Comparison of ENCODE assay signal across 16 cellular contexts in genomic region chr14:68666899-68667298, GRCh38.
A peak's percentile ranks its signal among the peaks of the same experiment; 100 is the strongest.
DNase-seq lines count a peak whose midpoint lies in the region; ATAC-seq and TF ChIP-seq lines count a peak whose summit lies in the region.
"Had no signal": no experiment of that assay in that cellular context is flagged by ENCODE, and none has a peak within 500 bp of the region (broad histone marks: within the 10 kb centered on the region; RNA-seq: fewer than 3 reads in every experiment).

No MANE protein-coding gene starts in this region.

- no peaks in the 10 kb centered on the region for H3K36me3 ChIP-seq in colonic mucosa
- no peaks in the 10 kb centered on the region for H3K36me3 ChIP-seq in muscle layer of duodenum (ENCODE audit: control insufficient read depth in 1 of 2, insufficient read depth in 2 of 2, low read length in 2 of 2)
- H3K36me3 ChIP-seq in thoracic aorta, result no peaks in the 10 kb centered on the region
- no peaks in the 10 kb centered on the region for H3K36me3 ChIP-seq in CD4-positive, alpha-beta memory T cell (ENCODE audit: insufficient read depth, low read length)

- H3K4me1 Mint-ChIP-seq in CD4-positive, alpha-beta memory T cell, result peaks cover 26 to 44% (median 30%) of the 10 kb centered on the region in 4 donors

- TF ChIP-seq CTCF in colonic mucosa (IDR thresholded peaks at IDR 0.05) (no peak), thoracic aorta (IDR thresholded peaks at IDR 0.05) (no peak)

- peak; percentile 35 for DNase-seq in activated CD8-positive, alpha-beta memory T cell treated with anti-CD3 and anti-CD28 coated beads for 24 hours
- DNase-seq in activated CD8-positive, alpha-beta memory T cell treated with anti-CD3 and anti-CD28 coated beads, Interleukin-2, amount 50 U/mL, for 48 hours, result no peak
- no peak for DNase-seq in colonic mucosa
- DNase-seq in thoracic aorta (ENCODE audit: low spot score), result no peak
- no peak for DNase-seq in CD4-positive, alpha-beta memory T cell
- no peak for DNase-seq in substantia nigra (lab: John Stamatoyannopoulos, UW)
- DNase-seq: 8988T; activated naive CD8-positive, alpha-beta T cell treated with anti-CD3 and anti-CD28 coated beads for 36 hours; foreskin melanocyte; Karpas-422; NCI-H1417 treated with DMSO at 0.1 percent for 48 hours; NCI-H226; T-helper 17 cell had no signal

- intact Hi-C loops in colonic mucosa (cut with DNase I), result no loop called here
- intact Hi-C loops in CD4-positive, alpha-beta memory T cell (cut with micrococcal nuclease), result no loop called here

- no peak overlapping the region for H3K27ac Mint-ChIP-seq in CD4-positive, alpha-beta memory T cell
- H3K27ac Mint-ChIP-seq: activated naive CD8-positive, alpha-beta T cell treated with anti-CD3 and anti-CD28 coated beads for 36 hours had no signal

- H3K27ac ChIP-seq in colonic mucosa (peak overlapping the region; percentile 17), muscle layer of duodenum (ENCODE audit: low read length) (peak overlapping the region; percentile 79), thoracic aorta (peak overlapping the region; percentile 1 to 5), substantia nigra (ENCODE audit: low read depth, low read length, poor library complexity, severe bottlenecking) (no peak overlapping the region)
- no peak overlapping the region for H3K27ac ChIP-seq in CD4-positive, alpha-beta memory T cell (ENCODE audit: low read depth, low read length)
- H3K27ac ChIP-seq: C4-2B had no signal

- CTCF ChIA-PET in CD4-positive, alpha-beta memory T cell (lab: Charles Lee; ENCODE audit: partially characterized antibody), result no interaction called here

- no peaks in the 10 kb centered on the region for H3K36me3 Mint-ChIP-seq in CD4-positive, alpha-beta memory T cell

- ATAC-seq in thoracic aorta (ENCODE audit: insufficient number of reproducible peaks, low FRiP score, low read depth) (no peak), GM18519 (IDR thresholded peaks at IDR 0.05; ENCODE audit: low FRiP score, unreplicated experiment) (no peak)
- ATAC-seq: T-helper 17 cell had no signal

- H3K9me3 Mint-ChIP-seq in CD4-positive, alpha-beta memory T cell, result no peaks in the 10 kb centered on the region
- H3K9me3 Mint-ChIP-seq: activated naive CD8-positive, alpha-beta T cell treated with anti-CD3 and anti-CD28 coated beads for 36 hours had no signal

- no peak overlapping the region for H3K9ac ChIP-seq in colonic mucosa (ENCODE audit: low read depth in 2 of 2, low read length in 2 of 2)

- POLR2A ChIA-PET in CD4-positive, alpha-beta memory T cell (lab: Charles Lee; ENCODE audit: partially characterized antibody), result interaction anchor here (1.3 to 8.0 kb wide), 6 partner anchors 14 to 161 kb away, joined by 3 to 63 read pairs (median 6); partner anchors contain the start of gene ZFP36L1

- H3K27me3 Mint-ChIP-seq in CD4-positive, alpha-beta memory T cell, result no peaks in the 10 kb centered on the region
- H3K27me3 Mint-ChIP-seq: activated naive CD8-positive, alpha-beta T cell treated with anti-CD3 and anti-CD28 coated beads for 36 hours; T-helper 17 cell had no signal

- no peaks in the 10 kb centered on the region for H3K4me1 ChIP-seq in colonic mucosa
- H3K4me1 ChIP-seq in muscle layer of duodenum (ENCODE audit: control insufficient read depth in 1 of 2, insufficient read depth in 2 of 2, low read length in 2 of 2), result peaks cover 24 to 68% of the 10 kb centered on the region in 2 donors
- peaks cover 20 to 78% of the 10 kb centered on the region in 2 donors for H3K4me1 ChIP-seq in thoracic aorta (ENCODE audit: control insufficient read depth in 1 of 2, low read depth in 2 of 2)
- peaks cover 33% of the 10 kb centered on the region for H3K4me1 ChIP-seq in CD4-positive, alpha-beta memory T cell (ENCODE audit: insufficient read depth, low read length)

- H3K4me3 Mint-ChIP-seq in CD4-positive, alpha-beta memory T cell, result no peak overlapping the region
- H3K4me3 Mint-ChIP-seq: activated naive CD8-positive, alpha-beta T cell treated with anti-CD3 and anti-CD28 coated beads for 36 hours; T-helper 17 cell had no signal

- H3K4me3 ChIP-seq in colonic mucosa, result no peak overlapping the region
- H3K4me3 ChIP-seq in muscle layer of duodenum (ENCODE audit: low read depth in 1 of 2, low read length in 2 of 2), result no peak overlapping the region
- no peak overlapping the region for H3K4me3 ChIP-seq in thoracic aorta
- H3K4me3 ChIP-seq in CD4-positive, alpha-beta memory T cell (ENCODE audit: low read length in 2 of 2), result no peak overlapping the region

- H3K9me3 ChIP-seq in colonic mucosa (no peaks in the 10 kb centered on the region), muscle layer of duodenum (ENCODE audit: control insufficient read depth in 1 of 2, low read length in 2 of 2) (no peaks in the 10 kb centered on the region), thoracic aorta (no peaks in the 10 kb centered on the region)
- no peaks in the 10 kb centered on the region for H3K9me3 ChIP-seq in CD4-positive, alpha-beta memory T cell (ENCODE audit: control insufficient read depth in 1 of 2, low read length in 2 of 2)

- H3K27me3 ChIP-seq in colonic mucosa, result no peaks in the 10 kb centered on the region
- H3K27me3 ChIP-seq in muscle layer of duodenum (ENCODE audit: low read depth, low read length), result no peaks in the 10 kb centered on the region
- H3K27me3 ChIP-seq in thoracic aorta (replicated peaks; ENCODE audit: insufficient read depth), result no peaks in the 10 kb centered on the region
- H3K27me3 ChIP-seq in CD4-positive, alpha-beta memory T cell (ENCODE audit: insufficient read depth, low read length), result no peaks in the 10 kb centered on the region

Comparison
In these comparisons a context has a peak if more than half of its experiments do, and no peak if none do; other contexts are left out.
1. H3K27ac ChIP-seq: peak in colonic mucosa (single experiment), muscle layer of duodenum (single experiment) and thoracic aorta (2 of 2); none in CD4-positive, alpha-beta memory T cell (single experiment) and substantia nigra (single experiment).